ENCODE assay signal across 8 cellular contexts in the genomic region with DNA sequence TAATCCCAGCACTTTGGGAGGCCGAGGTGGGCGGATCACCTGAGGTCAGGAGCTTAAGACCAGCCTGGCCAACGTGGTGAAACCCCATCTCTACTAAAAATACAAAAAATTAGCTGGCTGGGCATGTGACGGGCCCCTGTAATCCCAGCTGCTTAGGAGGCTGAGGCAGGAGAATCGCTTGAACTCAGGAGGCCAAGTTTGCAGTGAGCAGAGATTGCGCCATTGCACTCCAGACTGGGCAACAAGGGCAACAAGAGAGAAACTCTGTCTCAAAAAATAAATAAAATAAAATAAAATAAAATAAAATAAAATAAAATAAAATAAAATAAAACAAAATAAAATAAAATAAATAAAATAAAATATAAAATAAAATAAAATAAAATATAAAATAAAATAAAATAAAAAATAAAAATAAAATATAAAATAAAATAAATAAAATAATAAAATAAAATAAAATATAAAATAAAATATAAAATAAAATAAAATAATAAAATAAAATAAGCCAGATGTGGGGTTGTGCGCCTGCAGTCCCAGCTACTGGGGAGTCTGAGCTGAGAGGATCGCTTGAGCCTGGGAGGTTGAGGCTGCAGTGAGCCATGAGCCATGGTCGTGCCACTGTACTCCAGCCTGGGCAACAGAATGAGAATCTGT. TPM values are rescaled to one million over a fixed set of nuclear protein-coding genes. Genes with fewer than 3 reads are reported as not detected.
A peak's percentile ranks its signal among the peaks of the same experiment; 100 is the strongest.
DNase-seq lines count a peak whose midpoint lies in the region; ATAC-seq, FAIRE-seq and TF ChIP-seq lines count a peak whose summit lies in the region.
"Not testable (repeated sequence)": the region's sequence is repeated elsewhere in the genome, so short reads cannot be mapped to it uniquely, and the experiment has no call there.

No MANE protein-coding gene starts in this region.

- H3K27me3 Mint-ChIP-seq in T-helper 17 cell, memory B cell: not testable (repeated sequence)

- H3K79me2 ChIP-seq in GM23248 (ENCODE audit: insufficient read depth) = peaks cover 31% of the 10 kb centered on the region
- not testable (repeated sequence) for H3K79me2 ChIP-seq in OCI-LY7 (ENCODE audit: insufficient read depth, low read depth, low read length)
- peaks cover 21% of the 10 kb centered on the region for H3K79me2 ChIP-seq in mammary epithelial cell (ENCODE audit: insufficient read depth, low read length)

- H3K27me3 ChIP-seq in GM23248 (replicated peaks; ENCODE audit: insufficient read depth); mammary epithelial cell (ENCODE audit: insufficient read depth, low read length); esophagus muscularis mucosa; sigmoid colon: not testable (repeated sequence)

- POLR2A ChIA-PET in OCI-LY7 (lab: Charles Lee) = not testable (repeated sequence)

- intact Hi-C loops in OCI-LY7 (cut with micrococcal nuclease; ENCODE audit: unreplicated experiment) (loop anchor here (1.0 to 5.0 kb wide), 4 partner anchors 124 to 561 kb away; partner anchors contain the start of gene CCDC7), mammary epithelial cell (cut with micrococcal nuclease) (loop anchor here (5.0 kb wide), 1 partner anchor 631 kb away; no protein-coding TSS in a partner anchor), esophagus muscularis mucosa (cut with DNase I) (loop anchor here (10.0 kb wide), 2 partner anchors 103 to 563 kb away; partner anchors contain the start of gene CCDC7), sigmoid colon (cut with DNase I) (loop anchor here (1.0 to 5.0 kb wide), 3 partner anchors 213 to 631 kb away; partner anchors contain the start of gene CCDC7)

- BruUV-seq in OCI-LY7 (replicated peaks; lab: Mats Ljungman, UMichigan); mammary epithelial cell (replicated peaks; lab: Mats Ljungman, UMichigan): not testable (repeated sequence)

- TF ChIP-seq EP300 in esophagus muscularis mucosa (IDR thresholded peaks at IDR 0.05); sigmoid colon (IDR thresholded peaks at IDR 0.05): not testable (repeated sequence)

- H3K27ac Mint-ChIP-seq in T-helper 17 cell (peak overlapping the region; percentile 99), memory B cell (peak overlapping the region; percentile 91)

- TF ChIP-seq CTCF in OCI-LY7 (conservative IDR thresholded peaks at IDR 0.05; ENCODE audit: low read length); mammary epithelial cell (conservative IDR thresholded peaks at IDR 0.05 in 1 of 2, IDR thresholded peaks at IDR 0.05 in 1 of 2; ENCODE audit: extremely low read depth in 1 of 2, insufficient read depth in 1 of 2, low read depth in 1 of 2, low read length in 2 of 2); esophagus muscularis mucosa (IDR thresholded peaks at IDR 0.05); sigmoid colon (IDR thresholded peaks at IDR 0.05): not testable (repeated sequence)

- CTCF ChIA-PET in OCI-LY7 (lab: Charles Lee; ENCODE audit: unreplicated experiment); mammary epithelial cell (lab: Charles Lee; ENCODE audit: low non-redundant PET): not testable (repeated sequence)

- peak overlapping the region; percentile 81 for H3K4me3 Mint-ChIP-seq in T-helper 17 cell
- not testable (repeated sequence) for H3K4me3 Mint-ChIP-seq in memory B cell

- peaks cover 64% of the 10 kb centered on the region for H3F3A ChIP-seq in GM23248 (ENCODE audit: insufficient read depth)

- not testable (repeated sequence) for H3K4me3 ChIP-seq in GM23248; OCI-LY7 (ENCODE audit: low read depth, low read length, poor library complexity, severe bottlenecking); mammary epithelial cell (replicated peaks in 1 of 3; ENCODE audit: insufficient read depth in 1 of 3, low read depth in 2 of 3, low read length in 3 of 3); esophagus muscularis mucosa; sigmoid colon

- ATAC-seq in T-helper 17 cell; memory B cell (ENCODE audit: low read depth): not testable (repeated sequence)

- H2AFZ ChIP-seq in GM23248; mammary epithelial cell (ENCODE audit: low read depth, low read length): not testable (repeated sequence)
- H2AFZ ChIP-seq in OCI-LY7 (ENCODE audit: low read length) = 0 out of 2 replicates have a peak overlapping the region, but pooled peaks have one; percentile 89

- FAIRE-seq in A204.1 (lab: Jason Lieb, UNC) = peak; percentile 98

- H3K36me3 ChIP-seq in GM23248 (ENCODE audit: low read depth); OCI-LY7 (ENCODE audit: insufficient read depth, low read length); mammary epithelial cell (ENCODE audit: insufficient read depth, low read length); esophagus muscularis mucosa; sigmoid colon: not testable (repeated sequence)

- H3K9me3 ChIP-seq in GM23248 (ENCODE audit: low read depth); OCI-LY7 (ENCODE audit: low read length); T-helper 17 cell (ENCODE audit: control insufficient read depth, low read length, poor library complexity, severe bottlenecking); mammary epithelial cell (replicated peaks; ENCODE audit: insufficient read depth, low read length); esophagus muscularis mucosa; sigmoid colon: not testable (repeated sequence)

- WGBS in GM23248 (ENCODE audit: low coverage in 1 of 2, low lambda C conversion rate in 2 of 2, missing lambda C conversion rate in 2 of 2), 2 experiments = 83 to 85% methylated on average over 8 to 9 of the region's 9 CpGs
- WGBS in mammary epithelial cell (ENCODE audit: low coverage, missing lambda C conversion rate) = 85% methylated on average over 6 of the region's 9 CpGs
- 98% methylated on average over 9 of the region's 9 CpGs for WGBS in esophagus muscularis mucosa
- WGBS in sigmoid colon, 2 donors = 95% methylated on average over 9 of the region's 9 CpGs

- not testable (repeated sequence) for H3K9me3 Mint-ChIP-seq in memory B cell

- H3K4me1 Mint-ChIP-seq in T-helper 17 cell (peaks cover 37% of the 10 kb centered on the region), memory B cell (peaks cover 37% of the 10 kb centered on the region)

- not testable (repeated sequence) for H4K20me1 ChIP-seq in GM23248 (ENCODE audit: insufficient read depth); OCI-LY7 (ENCODE audit: insufficient read depth, low read length); mammary epithelial cell (ENCODE audit: insufficient read depth, low read length)

- H3K4me1 ChIP-seq in GM23248 (ENCODE audit: insufficient read depth) (peaks cover 61% of the 10 kb centered on the region), OCI-LY7 (ENCODE audit: insufficient read depth, low read length, poor library complexity, severe bottlenecking) (peaks cover 44% of the 10 kb centered on the region), mammary epithelial cell (ENCODE audit: insufficient read depth, low read length) (peaks cover 55% of the 10 kb centered on the region), esophagus muscularis mucosa (peaks cover 13 to 33% (median 27%) of the 10 kb centered on the region in 4 donors), sigmoid colon (peaks cover 0 to 27% (median 19%) of the 10 kb centered on the region in 4 donors)

- H3K27ac ChIP-seq in GM23248; OCI-LY7 (ENCODE audit: low read depth, low read length, poor library complexity, severe bottlenecking): not testable (repeated sequence)
- H3K27ac ChIP-seq in mammary epithelial cell (ENCODE audit: insufficient read depth, low read depth, low read length) (peak overlapping the region; percentile 72), esophagus muscularis mucosa (replicated peaks in 1 of 4) (peak overlapping the region; percentile 88 to 92 (median 90)), sigmoid colon (peak overlapping the region; percentile 83 to 92 (median 90))

- in situ Hi-C loops in GM23248 (cut with MboI) (loop anchor here (5.0 kb wide), 1 partner anchor 211 kb away; no protein-coding TSS in a partner anchor), mammary epithelial cell (cut with MboI; ENCODE audit: low sequenced_read_pairs in 2 of 2) (loop anchor here (5.0 to 10.0 kb wide), 3 partner anchors 51 to 211 kb away; partner anchors contain the start of gene ITGB1 (in 2 of the 2))

- H3K9me2 ChIP-seq in GM23248 (ENCODE audit: insufficient read depth); OCI-LY7 (ENCODE audit: insufficient read depth, low read length): not testable (repeated sequence)

- dilution Hi-C loops in mammary epithelial cell (cut with HindIII; ENCODE audit: low sequenced_read_pairs) = loop anchor here (5.0 to 25.0 kb wide), 2 partner anchors 51 to 104 kb away; partner anchors contain the start of gene ITGB1

- DNase-seq in GM23248; OCI-LY7 (ENCODE audit: low spot score); T-helper 17 cell; mammary epithelial cell; esophagus muscularis mucosa (ENCODE audit: extremely low spot score); memory B cell (ENCODE audit: low spot score in 2 of 2); sigmoid colon: not testable (repeated sequence)

- not testable (repeated sequence) for H3K4me2 ChIP-seq in GM23248 (ENCODE audit: unreplicated experiment); OCI-LY7 (ENCODE audit: low read length); mammary epithelial cell (ENCODE audit: insufficient read depth, low read depth, low read length)

- H3K36me3 Mint-ChIP-seq in T-helper 17 cell (ENCODE audit: low read depth); memory B cell: not testable (repeated sequence)

- TF ChIP-seq POLR2A in esophagus muscularis mucosa (IDR thresholded peaks at IDR 0.05; ENCODE audit: low read depth); sigmoid colon (IDR thresholded peaks at IDR 0.05): not testable (repeated sequence)

- peak overlapping the region; percentile 57; the same call in 1 of the 2 replicates for H3K9ac ChIP-seq in GM23248
- H3K9ac ChIP-seq in mammary epithelial cell (ENCODE audit: insufficient read depth, low read length) = not testable (repeated sequence)

RNA-seq across cellular contexts. Expression of gene ITGB1, which starts 49.8 kb away (rescaled TPM):
- 5,235 and 7,382 TPM in 2 replicates for total RNA-seq in GM23248 (2014; rRNA removed; shearing (Covaris generic))
- polyA plus RNA-seq in GM23248 (2016; fragmentation: Nextera tagmentation; extraction: Ambion mirVana) (3,297 and 3,318 TPM in 2 replicates), mammary epithelial cell (671 TPM), sigmoid colon (100 to 1,000 TPM in 1 of 3 donors, 10 to 100 TPM in 2; 43.8 to 151 (median 50.9) TPM)
- total RNA-seq in OCI-LY7 (2014; rRNA removed; shearing (Covaris generic)) = 165 and 179 TPM in 2 replicates
- total RNA-seq in OCI-LY7 (2022) (167 and 199 TPM in 2 replicates), T-helper 17 cell (100 to 1,000 TPM; 392 to 428 TPM), mammary epithelial cell (1,000 to 10,000 TPM; 1,296 to 1,718 TPM), esophagus muscularis mucosa (1,000 to 10,000 TPM; 1,385 to 1,873 (median 1,661) TPM), sigmoid colon (1,000 to 10,000 TPM in 1 of 4 donors, 100 to 1,000 TPM in 3; 588 to 1,360 (median 919) TPM)
- 831 TPM for polyA minus RNA-seq in mammary epithelial cell
